ENCODE assay signal across 29 cellular contexts in the genomic region with DNA sequence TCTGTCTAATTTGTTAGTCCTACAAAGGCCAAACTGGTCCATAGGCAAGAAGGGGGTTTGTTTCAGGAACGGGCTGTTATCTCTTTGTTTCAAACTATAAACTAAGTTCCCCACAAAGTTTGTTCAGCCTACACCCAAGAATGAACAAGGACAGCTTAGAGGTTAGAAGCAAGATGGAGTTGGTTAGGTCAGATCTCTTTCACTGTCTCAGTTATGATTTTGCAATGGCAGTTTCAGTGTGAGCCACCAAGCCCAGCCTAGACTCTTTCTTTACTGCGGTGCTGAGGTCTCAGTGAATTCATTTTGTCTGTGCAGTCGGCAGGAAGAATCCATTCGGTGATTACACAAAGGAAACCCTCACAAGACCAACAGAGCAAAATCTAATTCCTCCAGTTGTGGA.
"Had no signal": no experiment of that assay in that cellular context is flagged by ENCODE, and none has a peak within 500 bp of the region (broad histone marks: within the 10 kb centered on the region; RNA-seq: fewer than 3 reads in every experiment).

No MANE protein-coding gene starts in this region.

- ATAC-seq: gastrocnemius medialis; left cardiac atrium; left lung; natural killer cell treated with Interleukin-12 subunit alpha and Interleukin-12 subunit beta and Interleukin-15 and Interleukin-18, amount 100 ng/mL, for 72 hours; sciatic nerve; stimulated activated naive CD8-positive, alpha-beta T cell treated with anti-CD3 and anti-CD28 coated beads, Interleukin-15, amount 100 ng/mL, for 72 hours had no signal

- H3K4me1 ChIP-seq: colonic mucosa, gastrocnemius medialis, right atrium auricular region, thyroid gland, vagina had no signal

- H3K27ac ChIP-seq: colonic mucosa, gastrocnemius medialis, hepatocyte, left lung, right atrium auricular region, thyroid gland, vagina had no signal

- H3K4me1 Mint-ChIP-seq: naive B cell; stimulated activated naive CD8-positive, alpha-beta T cell treated with anti-CD3 and anti-CD28 coated beads, Interleukin-15, amount 100 ng/mL, for 72 hours had no signal

- H3K36me3 ChIP-seq: colonic mucosa, gastrocnemius medialis, left lung, prostate gland, right atrium auricular region, thyroid gland, vagina had no signal

- FAIRE-seq: endometrium, islet of Langerhans had no signal

- H3K4me3 Mint-ChIP-seq: dendritic cell treated with granulocyte-macrophage colony-stimulating factor and Interleukin-4, amounts not matched to agents 40 ng/mL and 50 ng/mL, for 4 days; mesothelial cell of epicardium; natural killer cell treated with Interleukin-12 subunit alpha and Interleukin-12 subunit beta and Interleukin-15 and Interleukin-18, amount 100 ng/mL, for 72 hours; stimulated activated naive CD8-positive, alpha-beta T cell treated with anti-CD3 and anti-CD28 coated beads, Interleukin-15, amount 100 ng/mL, for 72 hours had no signal

- H3K79me2 ChIP-seq: hepatocyte had no signal

- H3K9me3 ChIP-seq: colonic mucosa, gastrocnemius medialis, prostate gland, thyroid gland, vagina had no signal

- H3K27ac Mint-ChIP-seq: dendritic cell treated with granulocyte-macrophage colony-stimulating factor and Interleukin-4, amounts not matched to agents 40 ng/mL and 50 ng/mL, for 4 days; mesothelial cell of epicardium; naive B cell; natural killer cell treated with Interleukin-12 subunit alpha and Interleukin-12 subunit beta and Interleukin-15 and Interleukin-18, amount 100 ng/mL, for 72 hours; stimulated activated naive CD8-positive, alpha-beta T cell treated with anti-CD3 and anti-CD28 coated beads, Interleukin-15, amount 100 ng/mL, for 72 hours had no signal

- H3K4me3 ChIP-seq: colonic mucosa, gastrocnemius medialis, hepatocyte, left lung, mucosa of descending colon, prostate gland, right atrium auricular region, smooth muscle cell, thyroid gland, vagina had no signal

- H2AFZ ChIP-seq: hepatocyte had no signal

- H3K4me2 ChIP-seq: hepatocyte, smooth muscle cell had no signal

- H3K27me3 Mint-ChIP-seq: dendritic cell treated with granulocyte-macrophage colony-stimulating factor and Interleukin-4, amounts not matched to agents 40 ng/mL and 50 ng/mL, for 4 days had no signal

- H3K36me3 Mint-ChIP-seq: mesothelial cell of epicardium; naive B cell; natural killer cell treated with Interleukin-12 subunit alpha and Interleukin-12 subunit beta and Interleukin-15 and Interleukin-18, amount 100 ng/mL, for 72 hours had no signal

- H3K9me3 Mint-ChIP-seq: dendritic cell treated with granulocyte-macrophage colony-stimulating factor and Interleukin-4, amounts not matched to agents 40 ng/mL and 50 ng/mL, for 4 days; natural killer cell treated with Interleukin-12 subunit alpha and Interleukin-12 subunit beta and Interleukin-15 and Interleukin-18, amount 100 ng/mL, for 72 hours; stimulated activated naive CD8-positive, alpha-beta T cell treated with anti-CD3 and anti-CD28 coated beads, Interleukin-15, amount 100 ng/mL, for 72 hours had no signal

- H3K27me3 ChIP-seq: colonic mucosa, gastrocnemius medialis, hepatocyte, left lung, right atrium auricular region, thyroid gland, vagina had no signal

- DNase-seq: colonic mucosa; effector memory CD4-positive, alpha-beta T cell; erythroblast; gastrocnemius medialis; head of caudate nucleus; left cardiac atrium; left lung; mesenchymal stem cell; mucosa of descending colon; naive B cell; stimulated activated CD4-positive, alpha-beta T cell treated with anti-CD3 and anti-CD28 coated beads, Interleukin-12 subunit alpha, Interleukin-12 subunit beta, amount 100 ng/mL, for 4 hours; stimulated activated CD4-positive, alpha-beta T cell treated with anti-CD3 and anti-CD28 coated beads, Interleukin-1b, Interleukin-23, amount 100 ng/mL, for 48 hours; stimulated activated CD4-positive, alpha-beta T cell treated with anti-CD3 and anti-CD28 coated beads, Interleukin-4, amount 100 ng/mL, for 1 hour; stimulated activated CD8-positive, alpha-beta memory T cell treated with anti-CD3 and anti-CD28 coated beads, Interleukin-4, amount 100 ng/mL, for 48 hours; stimulated activated naive CD4-positive, alpha-beta T cell; stimulated activated naive CD8-positive, alpha-beta T cell treated with anti-CD3 and anti-CD28 coated beads, Interleukin-15, amount 100 ng/mL, for 72 hours; thyroid gland; trophoblast cell had no signal
